9 cellular contexts compared by ENCODE assay signal in genomic region chr12:102917026-102917787, GRCh38. TPM values are rescaled to one million over a fixed set of nuclear protein-coding genes. Genes with fewer than 3 reads are reported as not detected.
DNase-seq lines count a peak whose midpoint lies in the region; ATAC-seq and TF ChIP-seq lines count a peak whose summit lies in the region.
"Had no signal": no experiment of that assay in that cellular context is flagged by ENCODE, and none has a peak within 500 bp of the region (broad histone marks: within the 10 kb centered on the region; RNA-seq: fewer than 3 reads in every experiment).

Gene PAH (minus strand): TSS chr12:102917244. CDS start chr12:102917130, 114 bp downstream.

- no peaks in the 10 kb centered on the region for H3K36me3 Mint-ChIP-seq in glutamatergic neuron (ENCODE audit: unreplicated experiment)

- no peaks in the 10 kb centered on the region for H3K9me3 Mint-ChIP-seq in glutamatergic neuron (ENCODE audit: unreplicated experiment)

- DNase-seq in SW480 (ENCODE audit: low spot score) (peak; percentile 57), glutamatergic neuron (no peak), DMS 273 treated with DMSO at 0.1 percent for 48 hours (lab: John Stamatoyannopoulos, UW) (no peak), NCI-H510A treated with DMSO at 0.1 percent for 48 hours (lab: John Stamatoyannopoulos, UW) (no peak)
- peak; percentile 26 for DNase-seq in stimulated activated CD8-positive, alpha-beta memory T cell treated with anti-CD3 and anti-CD28 coated beads, Interleukin-4, amount 100 ng/mL, for 48 hours

- no peaks in the 10 kb centered on the region for H3K27me3 Mint-ChIP-seq in glutamatergic neuron (ENCODE audit: unreplicated experiment)

- TF ChIP-seq CTCF in GM12873 (IDR thresholded peaks at IDR 0.05; ENCODE audit: insufficient read depth, low read depth, low read length, missing control alignments): peak; percentile 34
- no peak for TF ChIP-seq CTCF in glutamatergic neuron (IDR thresholded peaks at IDR 0.05; ENCODE audit: partially characterized antibody, unreplicated experiment)

- no peak within 1 kb of the TSS for H3K27ac Mint-ChIP-seq in glutamatergic neuron (ENCODE audit: unreplicated experiment)

- ATAC-seq in HG02588 (IDR thresholded peaks at IDR 0.05; ENCODE audit: unreplicated experiment) (peak; percentile 73), HG02763 (IDR thresholded peaks at IDR 0.05; ENCODE audit: unreplicated experiment) (no peak)

- peak within 1 kb of the TSS; percentile 77 for H3K4me3 Mint-ChIP-seq in glutamatergic neuron (ENCODE audit: unreplicated experiment)

- no peaks in the 10 kb centered on the region for H3K4me1 Mint-ChIP-seq in glutamatergic neuron (ENCODE audit: low read depth, unreplicated experiment)

RNA-seq across cellular contexts. Expression of gene PAH, which starts in this region (rescaled TPM):
- not detected for total RNA-seq in glutamatergic neuron (ENCODE audit: unreplicated experiment)
- total RNA-seq: fibroblast of villous mesenchyme had no signal

Comparison
In these comparisons a context has a peak if more than half of its experiments do, and no peak if none do; other contexts are left out.
1. DNase-seq: peak in SW480 (single experiment) and stimulated activated CD8-positive, alpha-beta memory T cell treated with anti-CD3 and anti-CD28 coated beads, Interleukin-4, amount 100 ng/mL, for 48 hours (single experiment); none in glutamatergic neuron (single experiment), DMS 273 treated with DMSO at 0.1 percent for 48 hours (single experiment) and NCI-H510A treated with DMSO at 0.1 percent for 48 hours (single experiment).